ENCODE assay signal across 13 cellular contexts in the genomic region with DNA sequence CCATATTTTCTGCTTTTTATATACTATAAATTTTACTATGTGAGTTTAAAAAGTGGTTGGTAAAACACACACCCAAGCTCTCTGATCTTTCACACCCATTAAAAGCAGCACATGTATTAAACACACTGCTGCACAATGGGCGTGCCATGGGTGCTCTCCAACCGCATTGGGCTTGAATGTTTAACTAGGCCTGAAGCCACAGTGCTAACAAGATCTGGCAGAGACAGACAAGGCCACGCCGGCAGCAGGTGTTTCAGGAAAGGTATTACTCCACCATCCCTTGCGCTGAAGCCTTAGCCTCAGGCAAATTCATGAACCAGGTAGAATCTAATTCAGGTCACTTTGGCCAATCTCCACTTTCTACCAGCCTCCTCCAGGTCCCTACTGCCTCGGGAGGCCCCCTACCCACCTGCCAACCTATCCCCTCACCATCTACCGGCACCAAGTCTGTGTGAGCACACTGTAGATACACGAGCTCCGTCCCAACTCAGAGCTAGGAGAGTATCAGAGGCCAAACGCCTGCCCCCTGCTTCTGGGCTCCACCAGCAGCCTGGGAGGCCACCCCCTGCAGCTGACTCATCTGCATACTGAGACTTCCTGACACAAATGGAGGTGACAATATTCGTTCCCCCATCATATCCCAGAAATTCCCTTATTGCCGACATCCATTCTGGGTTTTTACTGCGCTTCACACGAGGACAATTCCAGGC.
DNase-seq lines count a peak whose midpoint lies in the region; ATAC-seq and TF ChIP-seq lines count a peak whose summit lies in the region.
"Had no signal": no experiment of that assay in that cellular context is flagged by ENCODE, and none has a peak within 500 bp of the region (broad histone marks: within the 10 kb centered on the region; RNA-seq: fewer than 3 reads in every experiment).

No MANE protein-coding gene starts in this region.

- no peaks in the 10 kb centered on the region for H3K27me3 Mint-ChIP-seq in MCF 10A (ENCODE audit: insufficient read depth, unreplicated experiment)

- CTCF ChIA-PET in MCF 10A (lab: Yijun Ruan, JAX): interaction anchor here (0.6 to 2.2 kb wide), 7 partner anchors 10 to 233 kb away, joined by 3 to 7 read pairs (median 3); no protein-coding TSS in a partner anchor

- POLR2A ChIA-PET in MCF 10A (lab: Yijun Ruan, JAX): interaction anchor here (0.5 to 3.5 kb wide), 8 partner anchors 9 to 654 kb away, joined by 3 to 15 read pairs (median 3); no protein-coding TSS in a partner anchor

- intact Hi-C loops in MCF 10A (cut with micrococcal nuclease) (loop anchor here (2.0 kb wide), 1 partner anchor 92 kb away; no protein-coding TSS in a partner anchor), esophagus squamous epithelium (cut with DNase I) (no loop called here)

- ATAC-seq in GM18873 (IDR thresholded peaks at IDR 0.05; ENCODE audit: low FRiP score, unreplicated experiment): no peak

- H3K9me3 Mint-ChIP-seq in MCF 10A (ENCODE audit: unreplicated experiment): no peaks in the 10 kb centered on the region

- TF ChIP-seq POLR2A in esophagus squamous epithelium (IDR thresholded peaks at IDR 0.05): no peak

- H3K4me3 ChIP-seq in esophagus squamous epithelium: no peak overlapping the region

- peaks cover 0 to 59% (median 0%) of the 10 kb centered on the region in 4 donors for H3K27me3 ChIP-seq in esophagus squamous epithelium

- no peak overlapping the region for H3K27ac Mint-ChIP-seq in MCF 10A (ENCODE audit: low read depth, unreplicated experiment)

- no peaks in the 10 kb centered on the region for H3K9me3 ChIP-seq in esophagus squamous epithelium

- no peaks in the 10 kb centered on the region for H3K36me3 Mint-ChIP-seq in MCF 10A (ENCODE audit: insufficient read depth, unreplicated experiment)

- TF ChIP-seq CTCF in MCF 10A (IDR thresholded peaks at IDR 0.05; ENCODE audit: unreplicated experiment) (no peak), GM20000 (IDR thresholded peaks at IDR 0.05; ENCODE audit: extremely low read depth, missing control alignments) (no peak), esophagus squamous epithelium (IDR thresholded peaks at IDR 0.05) (no peak)

- H3K36me3 ChIP-seq in esophagus squamous epithelium: no peaks in the 10 kb centered on the region

- H3K27ac ChIP-seq in esophagus squamous epithelium: no peak overlapping the region

- BruUV-seq in MCF 10A (replicated peaks; lab: Mats Ljungman, UMichigan): no TSS peak

- H3K4me1 ChIP-seq in esophagus squamous epithelium: peaks cover 0 to 41% (median 12%) of the 10 kb centered on the region in 3 donors

- H3K4me1 Mint-ChIP-seq in MCF 10A (ENCODE audit: insufficient read depth, unreplicated experiment): peaks cover 25% of the 10 kb centered on the region

- no peak overlapping the region for H3K4me3 Mint-ChIP-seq in MCF 10A (ENCODE audit: unreplicated experiment)

- DNase-seq in DMS53 (lab: John Stamatoyannopoulos, UW) (peak; percentile 93), NCI-H146 (lab: John Stamatoyannopoulos, UW) (peak; percentile 98), MCF 10A (ENCODE audit: unreplicated experiment) (peak; percentile 94), mucosa of gallbladder (ENCODE audit: low spot score) (peak; percentile 84), GM20000 (ENCODE audit: low spot score) (no peak), esophagus squamous epithelium (lab: John Stamatoyannopoulos, UW) (no peak), hypothalamus (lab: John Stamatoyannopoulos, UW) (no peak)
- DNase-seq: activated naive CD4-positive, alpha-beta T cell; mesenchymal stem cell; MM.1S; stimulated activated CD4-positive, alpha-beta T cell treated with anti-CD3 and anti-CD28 coated beads, Interleukin-15, amount 100 ng/mL, for 24 hours; substantia nigra had no signal

- WGBS in esophagus squamous epithelium, 2 donors: 31 to 46% methylated on average over 12 to 14 of the region's 14 CpGs

Comparison
In these comparisons a context has a peak if more than half of its experiments do, and no peak if none do; other contexts are left out.
1. DNase-seq: peak in DMS53 (single experiment), NCI-H146 (single experiment), MCF 10A (single experiment) and mucosa of gallbladder (single experiment); none in GM20000 (single experiment), esophagus squamous epithelium (single experiment) and hypothalamus (0 of 51).